Comparison of ENCODE assay signal across 10 cellular contexts in the genomic region with DNA sequence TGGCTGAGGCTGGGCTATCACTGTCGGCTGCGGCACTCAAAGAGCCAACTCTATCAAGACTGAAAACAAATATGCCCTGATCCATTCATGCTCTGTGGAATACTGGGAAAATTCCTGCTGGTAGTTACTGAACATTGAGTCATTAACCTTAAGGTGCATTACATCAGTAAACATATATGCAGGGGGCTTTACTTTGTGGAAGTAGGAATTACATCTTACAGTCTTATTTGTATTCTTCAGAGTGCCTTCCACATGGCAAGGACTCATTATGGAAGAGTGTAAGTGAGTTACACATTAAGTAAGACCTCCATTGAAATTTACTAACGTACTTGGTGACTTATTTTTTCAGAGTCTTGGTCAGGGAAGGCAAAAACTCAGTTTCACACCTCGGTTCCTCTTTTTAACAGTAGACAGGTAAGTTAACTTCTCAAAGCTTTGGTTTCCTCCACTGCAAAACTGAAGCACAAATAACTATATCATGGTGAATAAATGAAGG. TPM values are rescaled to one million over a fixed set of nuclear protein-coding genes. Genes with fewer than 3 reads are reported as not detected.
DNase-seq lines count a peak whose midpoint lies in the region; ATAC-seq, FAIRE-seq and TF ChIP-seq lines count a peak whose summit lies in the region.
"Had no signal": no experiment of that assay in that cellular context is flagged by ENCODE, and none has a peak within 500 bp of the region (broad histone marks: within the 10 kb centered on the region; RNA-seq: fewer than 3 reads in every experiment).

No MANE protein-coding gene starts in this region.

- no peak for TF ChIP-seq CTCF in bronchial epithelial cell (IDR thresholded peaks at IDR 0.05; ENCODE audit: insufficient read depth, low read length, severe bottlenecking)

- ATAC-seq in GM18868 (IDR thresholded peaks at IDR 0.05; ENCODE audit: unreplicated experiment) (peak; percentile 84), GM21529 (IDR thresholded peaks at IDR 0.05; ENCODE audit: unreplicated experiment) (peak; percentile 98), HG03103 (IDR thresholded peaks at IDR 0.05; ENCODE audit: low read depth, unreplicated experiment) (peak; percentile 90)
- ATAC-seq: natural killer cell had no signal

- H3K27me3 ChIP-seq in bronchial epithelial cell (ENCODE audit: control insufficient read depth, insufficient read depth, low read length) = no peaks in the 10 kb centered on the region

- DNase-seq in bronchial epithelial cell (ENCODE audit: low read depth) (peak; percentile 25), NCI-H82 (lab: John Stamatoyannopoulos, UW) (no peak), NCI-H1417 (lab: John Stamatoyannopoulos, UW) (no peak), anterior cingulate cortex (lab: John Stamatoyannopoulos, UW) (no peak), NCI-H1436 treated with DMSO at 0.1 percent for 48 hours (lab: John Stamatoyannopoulos, UW) (no peak)
- DNase-seq: natural killer cell had no signal

- no peak for FAIRE-seq in bronchial epithelial cell (lab: Jason Lieb, UNC)

- H3K4me3 ChIP-seq in bronchial epithelial cell (ENCODE audit: low read depth, low read length) = no peak overlapping the region

- H3K36me3 ChIP-seq in bronchial epithelial cell (ENCODE audit: control insufficient read depth, insufficient read depth, low read length) = no peaks in the 10 kb centered on the region

RNA-seq across cellular contexts. Expression of gene OR5B21, which starts 4.5 kb away (rescaled TPM):
- total RNA-seq in bronchial epithelial cell = not detected in 2 replicates
- total RNA-seq: MCF 10A had no signal
